In genomic region chr19:36214388-36215275, GRCh38 we compare ENCODE assay signal across 8 cellular contexts. TPM values are rescaled to one million over a fixed set of nuclear protein-coding genes. Genes with fewer than 3 reads are reported as not detected.
DNase-seq lines count a peak whose midpoint lies in the region; ATAC-seq and TF ChIP-seq lines count a peak whose summit lies in the region.

Gene ZNF146 (plus strand): TSS chr19:36215106. CDS start chr19:36236441, 21,335 bp downstream.
Gene ZNF565 (minus strand): TSS chr19:36214665. CDS start chr19:36201985, 12,680 bp downstream.

- no peaks in the 10 kb centered on the region for H3K27me3 Mint-ChIP-seq in activated T-helper 17 cell treated with anti-CD3 and anti-CD28 coated beads, Interleukin-2, amount 50 U/mL, for 72 hours
- no peaks in the 10 kb centered on the region for H3K27me3 Mint-ChIP-seq in naive thymus-derived CD8-positive, alpha-beta T cell
- no peaks in the 10 kb centered on the region for H3K27me3 Mint-ChIP-seq in stimulated activated naive B cell treated with anti-CD40 and anti-IgM and Interleukin-4, amounts not matched to agents 10 μg/mL and 1 μg/mL and 100 μg/mL, for 72 hours

- H3K4me3 Mint-ChIP-seq in activated T-helper 17 cell treated with anti-CD3 and anti-CD28 coated beads, Interleukin-2, amount 50 U/mL, for 72 hours = no peak within 1 kb of the TSS
- H3K4me3 Mint-ChIP-seq in naive thymus-derived CD8-positive, alpha-beta T cell = no peak within 1 kb of the TSS
- H3K4me3 Mint-ChIP-seq in stimulated activated naive B cell treated with anti-CD40 and anti-IgM and Interleukin-4, amounts not matched to agents 10 μg/mL and 1 μg/mL and 100 μg/mL, for 72 hours = no peak within 1 kb of the TSS

- peaks cover 25% of the 10 kb centered on the region for H3K36me3 Mint-ChIP-seq in activated T-helper 17 cell treated with anti-CD3 and anti-CD28 coated beads, Interleukin-2, amount 50 U/mL, for 72 hours (ENCODE audit: low read depth)
- peaks cover 0 to 16% (median 15%) of the 10 kb centered on the region in 3 donors for H3K36me3 Mint-ChIP-seq in naive thymus-derived CD8-positive, alpha-beta T cell
- H3K36me3 Mint-ChIP-seq in stimulated activated naive B cell treated with anti-CD40 and anti-IgM and Interleukin-4, amounts not matched to agents 10 μg/mL and 1 μg/mL and 100 μg/mL, for 72 hours = peaks cover 12 to 13% of the 10 kb centered on the region in 2 donors

- H3K4me1 Mint-ChIP-seq in activated T-helper 17 cell treated with anti-CD3 and anti-CD28 coated beads, Interleukin-2, amount 50 U/mL, for 72 hours = peaks cover 5% of the 10 kb centered on the region
- peaks cover 12 to 33% (median 26%) of the 10 kb centered on the region in 4 donors for H3K4me1 Mint-ChIP-seq in naive thymus-derived CD8-positive, alpha-beta T cell
- peaks cover 11 to 19% of the 10 kb centered on the region in 2 donors for H3K4me1 Mint-ChIP-seq in stimulated activated naive B cell treated with anti-CD40 and anti-IgM and Interleukin-4, amounts not matched to agents 10 μg/mL and 1 μg/mL and 100 μg/mL, for 72 hours

- peak within 1 kb of the TSS; percentile 90 for H3K4me3 ChIP-seq in LNCaP clone FGC (ENCODE audit: low read depth, low read length)
- peak within 1 kb of the TSS; percentile 100 for H3K4me3 ChIP-seq in fibroblast of pulmonary artery (replicated peaks; ENCODE audit: low read depth, low read length)

- peak; percentile 86 for ATAC-seq in activated T-helper 17 cell treated with anti-CD3 and anti-CD28 coated beads, Interleukin-2, amount 50 U/mL, for 72 hours (replicated peaks)
- peak; percentile 86 to 89 for ATAC-seq in naive thymus-derived CD8-positive, alpha-beta T cell
- peak; percentile 92 to 94 for ATAC-seq in stimulated activated naive B cell treated with anti-CD40 and anti-IgM and Interleukin-4, amounts not matched to agents 10 μg/mL and 1 μg/mL and 100 μg/mL, for 72 hours (replicated peaks)

- no peak for TF ChIP-seq CTCF in LNCaP clone FGC (IDR thresholded peaks at IDR 0.05; ENCODE audit: control insufficient read depth, extremely low read depth, insufficient read depth)
- TF ChIP-seq CTCF in fibroblast of pulmonary artery (IDR thresholded peaks at IDR 0.05; ENCODE audit: low read length, missing control alignments) = no peak

- H3K9me3 Mint-ChIP-seq in activated T-helper 17 cell treated with anti-CD3 and anti-CD28 coated beads, Interleukin-2, amount 50 U/mL, for 72 hours = no peaks in the 10 kb centered on the region
- H3K9me3 Mint-ChIP-seq in naive thymus-derived CD8-positive, alpha-beta T cell = peaks cover 0 to 5% (median 0%) of the 10 kb centered on the region in 9 donors
- no peaks in the 10 kb centered on the region for H3K9me3 Mint-ChIP-seq in stimulated activated naive B cell treated with anti-CD40 and anti-IgM and Interleukin-4, amounts not matched to agents 10 μg/mL and 1 μg/mL and 100 μg/mL, for 72 hours

- POLR2A ChIA-PET in naive thymus-derived CD8-positive, alpha-beta T cell (lab: Charles Lee) = interaction anchor here (0.5 to 2.0 kb wide), 23 partner anchors 52 to 1692 kb away, joined by 3 to 16 read pairs (median 4); partner anchors contain the start of genes ALKBH6, CAPNS1, POLR2I and SIPA1L3

- DNase-seq in ELF-1 (ENCODE audit: low read depth, low spot score) (peak; percentile 99), H4 (ENCODE audit: low spot score) (peak; percentile 99), LNCaP clone FGC (ENCODE audit: low read depth) (peak; percentile 97), RPMI7951 (ENCODE audit: low read depth) (peak; percentile 99), fibroblast of pulmonary artery (ENCODE audit: low read depth) (peak; percentile 99)
- peak; percentile 89 to 98 (median 96) for DNase-seq in naive thymus-derived CD8-positive, alpha-beta T cell
- DNase-seq in stimulated activated naive B cell treated with anti-CD40 and anti-IgM and Interleukin-4, amounts not matched to agents 10 μg/mL and 1 μg/mL and 100 μg/mL, for 72 hours = peak; percentile 97

- H3K27ac Mint-ChIP-seq in activated T-helper 17 cell treated with anti-CD3 and anti-CD28 coated beads, Interleukin-2, amount 50 U/mL, for 72 hours = no peak within 1 kb of the TSS
- H3K27ac Mint-ChIP-seq in naive thymus-derived CD8-positive, alpha-beta T cell = peak within 1 kb of the TSS in 3 of 10 donors; percentile 49 to 78 (median 77)
- H3K27ac Mint-ChIP-seq in stimulated activated naive B cell treated with anti-CD40 and anti-IgM and Interleukin-4, amounts not matched to agents 10 μg/mL and 1 μg/mL and 100 μg/mL, for 72 hours = no peak within 1 kb of the TSS

RNA-seq across cellular contexts. Expression of gene ZNF146, which starts in this region (rescaled TPM):
- 111 and 163 TPM in 2 replicates for total RNA-seq in H4 (2014; rRNA removed; shearing (Covaris generic))
- 103 and 114 TPM in 2 replicates for total RNA-seq in RPMI7951 (2014; rRNA removed; shearing (Covaris generic))
- 10 to 100 TPM; 72.8 to 83.8 TPM for total RNA-seq in activated T-helper 17 cell treated with anti-CD3 and anti-CD28 coated beads, Interleukin-2, amount 50 U/mL, for 72 hours
- total RNA-seq in naive thymus-derived CD8-positive, alpha-beta T cell = 10 to 100 TPM; 71.8 to 86.0 TPM
- polyA plus RNA-seq in naive thymus-derived CD8-positive, alpha-beta T cell = 10 to 100 TPM; 51.4 to 88.6 (median 67.9) TPM

RNA-seq across cellular contexts. Expression of gene ZNF565, which starts in this region (rescaled TPM):
- total RNA-seq in H4 (2014; rRNA removed; shearing (Covaris generic)) = 1.4 and 3.8 TPM in 2 replicates
- 2.6 and 3.6 TPM in 2 replicates for total RNA-seq in RPMI7951 (2014; rRNA removed; shearing (Covaris generic))
- 1 to 10 TPM; 3.0 to 6.5 TPM for total RNA-seq in activated T-helper 17 cell treated with anti-CD3 and anti-CD28 coated beads, Interleukin-2, amount 50 U/mL, for 72 hours
- total RNA-seq in naive thymus-derived CD8-positive, alpha-beta T cell = 1 to 10 TPM; 7.2 to 9.4 TPM
- polyA plus RNA-seq in naive thymus-derived CD8-positive, alpha-beta T cell = 1 to 10 TPM; 1.7 to 4.8 (median 2.5) TPM

Comparison
In these comparisons a context has a peak if more than half of its experiments do, and no peak if none do; other contexts are left out.
1. Peak in every context shown above with its lines: DNase-seq, ATAC-seq and H3K4me3 ChIP-seq.